Comparison of ENCODE assay signal across 8 cellular contexts in genomic region chr12:46268617-46269428, GRCh38.
A peak's percentile ranks its signal among the peaks of the same experiment; 100 is the strongest.
DNase-seq lines count a peak whose midpoint lies in the region; ATAC-seq and TF ChIP-seq lines count a peak whose summit lies in the region.

Gene SLC38A1 (minus strand): TSS chr12:46269043. CDS start chr12:46239800, 29,243 bp downstream.

- DNase-seq in GM12864 (ENCODE audit: low read depth) (peak; percentile 60), NCI-H1092 (lab: John Stamatoyannopoulos, UW) (peak; percentile 92), T follicular helper cell (ENCODE audit: low read depth) (peak; percentile 85), amygdala (lab: John Stamatoyannopoulos, UW) (peak in 52 of 56 donors; percentile 12 to 81 (median 61)), hepatic stellate cell (ENCODE audit: low spot score) (peak; percentile 82), retina (peak; percentile 94), GOT3 (lab: John Stamatoyannopoulos, UW) (no peak)

- peak within 1 kb of the TSS; percentile 80 for H3K4me3 ChIP-seq in GM12864 (ENCODE audit: low read depth, low read length)

- ATAC-seq in HG02588 (IDR thresholded peaks at IDR 0.05; ENCODE audit: unreplicated experiment), result peak; percentile 66

- no peak for TF ChIP-seq CTCF in GM12864 (IDR thresholded peaks at IDR 0.05; ENCODE audit: low read depth, low read length, missing control alignments)
